1 cellular context compared by ENCODE assay signal in genomic region chr11:45921561-45922424, GRCh38.
A peak's percentile ranks its signal among the peaks of the same experiment; 100 is the strongest.
TF ChIP-seq lines count a peak whose summit lies in the region.

No MANE protein-coding gene starts in this region.

TF ChIP-seq in HepG2, 621 proteins besides CTCF, POLR2A, EP300 and RAD21 (continued from another document and continues in another):
- TF ChIP-seq GFI1 (CRISPR knock-in tag; IDR thresholded peaks at IDR 0.05; ENCODE audit: borderline replicate concordance): peak; percentile 67; the same call in 1 of the 2 replicates
- TF ChIP-seq KLF11 (CRISPR knock-in tag; IDR thresholded peaks at IDR 0.05): 0 out of 2 replicates have a peak, but pooled peaks have one; percentile 13
- TF ChIP-seq ARHGAP35 (CRISPR knock-in tag; IDR thresholded peaks at IDR 0.05; ENCODE audit: borderline replicate concordance): 0 out of 2 replicates have a peak, but pooled peaks have one; percentile 22
- TF ChIP-seq PATZ1 (CRISPR knock-in tag; IDR thresholded peaks at IDR 0.05): peak; percentile 96
- TF ChIP-seq THRA (CRISPR knock-in tag; IDR thresholded peaks at IDR 0.05; ENCODE audit: borderline replicate concordance): peak; percentile 83; the same call in 1 of the 2 replicates
- TF ChIP-seq ZNF275 (CRISPR knock-in tag; IDR thresholded peaks at IDR 0.05; ENCODE audit: borderline replicate concordance): 0 out of 2 replicates have a peak, but pooled peaks have one; percentile 24
- peak; percentile 69; the same call in 1 of the 2 replicates for TF ChIP-seq SP5 (CRISPR knock-in tag; IDR thresholded peaks at IDR 0.05; ENCODE audit: borderline replicate concordance, low read depth)
- TF ChIP-seq CBX1 (IDR thresholded peaks at IDR 0.05; ENCODE audit: low read depth): no peak
- 0 out of 2 replicates have a peak, but pooled peaks have one; percentile 22 for TF ChIP-seq GTF3A (CRISPR knock-in tag; conservative IDR thresholded peaks at IDR 0.05)
- TF ChIP-seq ZFP90 (CRISPR knock-in tag; IDR thresholded peaks at IDR 0.05; ENCODE audit: borderline replicate concordance): 0 out of 2 replicates have a peak, but pooled peaks have one; percentile 56
- peak; percentile 66; the same call in 1 of the 2 replicates for TF ChIP-seq ZBTB7A (CRISPR knock-in tag; IDR thresholded peaks at IDR 0.05)
- TF ChIP-seq E2F2 (CRISPR knock-in tag; IDR thresholded peaks at IDR 0.05; ENCODE audit: borderline replicate concordance): 0 out of 2 replicates have a peak, but pooled peaks have one; percentile 26
- peak; percentile 68 for TF ChIP-seq RBFOX2 (IDR thresholded peaks at IDR 0.05; ENCODE audit: low read depth, low read length)
- peak; percentile 41; the same call in 1 of the 2 replicates for TF ChIP-seq HOXD1 (CRISPR knock-in tag; IDR thresholded peaks at IDR 0.05)
- no peak; the same call in 1 of the 2 replicates for TF ChIP-seq ARID4A (CRISPR knock-in tag; IDR thresholded peaks at IDR 0.05; ENCODE audit: borderline replicate concordance)
- TF ChIP-seq POGK (CRISPR knock-in tag; conservative IDR thresholded peaks at IDR 0.05): no peak; the same call in 1 of the 2 replicates
- TF ChIP-seq ZNF3 (CRISPR knock-in tag; IDR thresholded peaks at IDR 0.05): no peak
- TF ChIP-seq KLF15 (CRISPR knock-in tag; IDR thresholded peaks at IDR 0.05; ENCODE audit: borderline replicate concordance): no peak; the same call in 1 of the 2 replicates
- peak; percentile 38; the same call in 1 of the 2 replicates for TF ChIP-seq BRD4 (CRISPR knock-in tag; IDR thresholded peaks at IDR 0.05)
- TF ChIP-seq ZNF503 (CRISPR knock-in tag; IDR thresholded peaks at IDR 0.05): peak; percentile 69
- TF ChIP-seq ZFX (CRISPR knock-in tag; IDR thresholded peaks at IDR 0.05; ENCODE audit: low read depth): peak; percentile 92
- TF ChIP-seq ZNF562 (CRISPR knock-in tag; IDR thresholded peaks at IDR 0.05; ENCODE audit: borderline replicate concordance): no peak
- no peak for TF ChIP-seq HMG20A (CRISPR knock-in tag; IDR thresholded peaks at IDR 0.05; ENCODE audit: borderline replicate concordance)
- peak; percentile 56; the same call in 1 of the 2 replicates for TF ChIP-seq ZGPAT (CRISPR knock-in tag; IDR thresholded peaks at IDR 0.05)
- 0 out of 2 replicates have a peak, but pooled peaks have one; percentile 25 for TF ChIP-seq ZHX1 (CRISPR knock-in tag; IDR thresholded peaks at IDR 0.05; ENCODE audit: low read depth)
- TF ChIP-seq YEATS4 (CRISPR knock-in tag; IDR thresholded peaks at IDR 0.05; ENCODE audit: borderline replicate concordance): 0 out of 2 replicates have a peak, but pooled peaks have one; percentile 34
- TF ChIP-seq MTA1 (CRISPR knock-in tag; IDR thresholded peaks at IDR 0.05; ENCODE audit: borderline replicate concordance): peak; percentile 95
- 0 out of 2 replicates have a peak, but pooled peaks have one; percentile 31 for TF ChIP-seq ZNF605 (CRISPR knock-in tag; IDR thresholded peaks at IDR 0.05)
- TF ChIP-seq ZC3H4 (CRISPR knock-in tag; IDR thresholded peaks at IDR 0.05; ENCODE audit: borderline replicate concordance): 0 out of 2 replicates have a peak, but pooled peaks have one; percentile 12
- no peak for TF ChIP-seq MYNN (CRISPR knock-in tag; IDR thresholded peaks at IDR 0.05; ENCODE audit: low read depth)
- TF ChIP-seq ZNF251 (CRISPR knock-in tag; IDR thresholded peaks at IDR 0.05): 0 out of 2 replicates have a peak, but pooled peaks have one; percentile 31
- TF ChIP-seq AHR (CRISPR knock-in tag; IDR thresholded peaks at IDR 0.05): peak; percentile 7; the same call in 1 of the 2 replicates
